Comparison of ENCODE assay signal across 26 cellular contexts in the genomic region with DNA sequence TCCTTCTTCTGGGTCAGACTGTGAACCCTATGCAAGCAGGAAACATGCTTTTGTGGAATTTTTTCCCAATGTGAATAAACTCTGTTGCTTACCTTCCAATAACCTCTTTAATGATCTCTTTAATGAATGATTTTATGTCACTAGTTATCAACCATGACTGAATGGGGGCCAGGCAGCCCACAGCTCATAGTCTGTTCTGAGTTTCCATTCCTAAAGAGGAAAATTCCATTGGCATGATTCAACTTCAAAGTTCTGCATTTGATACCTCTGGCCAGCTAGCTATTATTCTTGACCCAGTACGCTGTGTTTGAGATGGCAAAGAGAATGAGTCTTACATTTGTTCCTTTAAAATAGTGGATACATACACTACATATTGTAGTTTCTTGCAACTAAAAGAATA.
"Had no signal": no experiment of that assay in that cellular context is flagged by ENCODE, and none has a peak within 500 bp of the region (broad histone marks: within the 10 kb centered on the region; RNA-seq: fewer than 3 reads in every experiment).

No MANE protein-coding gene starts in this region.

- ATAC-seq: activated CD8-positive, alpha-beta T cell treated with anti-CD3 and anti-CD28 coated beads for 36 hours; activated naive CD4-positive, alpha-beta T cell treated with anti-CD3 and anti-CD28 coated beads, Interleukin-2, amount 50 U/mL, for 72 hours; activated T-cell treated with anti-CD3 and anti-CD28 coated beads, Interleukin-2, amount 50 U/mL, for 72 hours; activated T-helper 17 cell treated with anti-CD3 and anti-CD28 coated beads, Interleukin-2, amount 50 U/mL, for 72 hours; K562; Panc1 had no signal

- DNase-seq: activated CD4-positive, alpha-beta T cell treated with anti-CD3 and anti-CD28 coated beads, Interleukin-2, amount 10 ng/mL, durations not matched to agents 24 days and 14 days; activated CD4-positive, alpha-beta T cell treated with anti-CD3 and anti-CD28 coated beads, Interleukin-2, amount 50 U/mL, for 4 hours; activated CD4-positive, CD25-positive, alpha-beta regulatory T cell; activated CD8-positive, alpha-beta T cell treated with anti-CD3 and anti-CD28 coated beads for 36 hours; activated gamma-delta T cell; activated naive CD4-positive, alpha-beta T cell treated with Interleukin-2 at 50 U/mL for 16 hours; activated T-cell treated with anti-CD3 and anti-CD28 coated beads, Interleukin-2, amount 50 U/mL, for 1 hour; activated T-cell treated with anti-CD3 and anti-CD28 coated beads, Interleukin-2, amount 50 U/mL, for 72 hours; adrenal gland; NCI-H1105; NCI-H1436; NCI-H1694; NCI-H1930; NCI-H2081 treated with DMSO at 0.1 percent for 48 hours; NCI-H345; NCI-H524 treated with DMSO at 0.1 percent for 48 hours; SHP77; SJCRH30; T1000; WERI-Rb-1 had no signal

- H3K4me3 ChIP-seq: adrenal gland, cardiac muscle cell, K562, SJCRH30, SK-N-MC had no signal
